ENCODE assay signal across 1 cellular context in the genomic region with DNA sequence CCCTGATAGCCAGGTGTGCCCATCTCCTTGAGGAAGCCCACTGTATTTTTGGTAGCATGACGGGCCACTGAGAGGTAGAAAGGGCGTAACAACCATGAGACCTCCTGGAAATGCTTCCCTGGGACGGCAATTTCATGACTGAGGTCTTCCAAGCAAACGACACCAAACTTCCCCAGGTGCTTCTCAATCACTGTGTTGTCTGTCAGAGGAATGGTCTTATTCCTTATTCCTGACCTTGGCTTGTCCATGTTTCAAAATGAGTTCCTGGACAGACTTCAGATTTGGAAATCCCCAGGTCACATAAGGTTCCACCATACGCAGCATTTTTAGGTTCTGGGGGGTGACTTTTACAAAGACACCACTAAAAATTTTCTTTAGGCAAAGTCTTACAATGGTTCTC. TPM values are rescaled to one million over a fixed set of nuclear protein-coding genes. Genes with fewer than 3 reads are reported as not detected.
"Had no signal": no experiment of that assay in that cellular context is flagged by ENCODE, and none has a peak within 500 bp of the region (broad histone marks: within the 10 kb centered on the region; RNA-seq: fewer than 3 reads in every experiment).

No MANE protein-coding gene starts in this region.

RNA-seq across cellular contexts. Expression of gene FAM171A2, which starts 1.4 kb away (rescaled TPM):
- total RNA-seq: T-helper 1 cell treated with Interleukin-12 subunit alpha and Interleukin-12 subunit beta and Interleukin-4 antibody, amounts not matched to agents 30 ng/mL and 1 ng/mL, for 36 hours had no signal
